Comparison of ENCODE assay signal across 8 cellular contexts in genomic region chr14:49992901-49993335, GRCh38.
DNase-seq lines count a peak whose midpoint lies in the region; ATAC-seq and TF ChIP-seq lines count a peak whose summit lies in the region.

No MANE protein-coding gene starts in this region.

- DNase-seq in Caki2 (ENCODE audit: low read depth) (peak; percentile 78), amniotic epithelial cell (ENCODE audit: low read depth) (peak; percentile 53), renal cortical epithelial cell (ENCODE audit: low read depth) (peak; percentile 78), GM19240 (ENCODE audit: insufficient read length, low spot score) (no peak), Ammon's horn (ENCODE audit: low spot score) (no peak)

- TF ChIP-seq EP300 in gastroesophageal sphincter (IDR thresholded peaks at IDR 0.05) = no peak

- H3K36me3 ChIP-seq in gastroesophageal sphincter = no peaks in the 10 kb centered on the region

- peak; percentile 85 for ATAC-seq in HG03139 (IDR thresholded peaks at IDR 0.05; ENCODE audit: unreplicated experiment)
- ATAC-seq in gastroesophageal sphincter = no peak

- peak; percentile 74 for TF ChIP-seq POLR2A in GM19193 (IDR thresholded peaks at IDR 0.05; ENCODE audit: extremely low read depth, insufficient read depth, insufficient read length)
- TF ChIP-seq POLR2A in gastroesophageal sphincter (IDR thresholded peaks at IDR 0.05) = no peak

- no peak for TF ChIP-seq CTCF in gastroesophageal sphincter (IDR thresholded peaks at IDR 0.05)

- H3K4me1 ChIP-seq in gastroesophageal sphincter = no peaks in the 10 kb centered on the region

- H3K9me3 ChIP-seq in gastroesophageal sphincter = no peaks in the 10 kb centered on the region

- H3K27me3 ChIP-seq in gastroesophageal sphincter = no peaks in the 10 kb centered on the region

- H3K27ac ChIP-seq in gastroesophageal sphincter = no peak overlapping the region

- H3K4me3 ChIP-seq in gastroesophageal sphincter = no peak overlapping the region

- 55 to 73% methylated on average over 4 to 6 of the region's 7 CpGs for WGBS in gastroesophageal sphincter (ENCODE audit: low coverage in 1 of 2), 2 donors

- in situ Hi-C loops in Caki2 (cut with HindIII; ENCODE audit: low pct_unique_long_range_greater_than_20kb, low sequenced_read_pairs) = no loop called here

Comparison
In these comparisons a context has a peak if more than half of its experiments do, and no peak if none do; other contexts are left out.
1. DNase-seq: peak in Caki2 (single experiment), amniotic epithelial cell (single experiment) and renal cortical epithelial cell (single experiment); none in GM19240 (single experiment) and Ammon's horn (single experiment).